Comparison of ENCODE assay signal across 30 cellular contexts in genomic region chr2:206494061-206494460, GRCh38.
"Had no signal": no experiment of that assay in that cellular context is flagged by ENCODE, and none has a peak within 500 bp of the region (broad histone marks: within the 10 kb centered on the region; RNA-seq: fewer than 3 reads in every experiment).

No MANE protein-coding gene starts in this region.

- H3K9me3 ChIP-seq: ascending aorta, breast epithelium, colonic mucosa, gastrocnemius medialis, heart left ventricle had no signal

- H3K4me3 ChIP-seq: ascending aorta, breast epithelium, cardiac muscle cell, colonic mucosa, gastrocnemius medialis, heart left ventricle had no signal

- H3K36me3 ChIP-seq: ascending aorta, breast epithelium, cardiac muscle cell, colonic mucosa, gastrocnemius medialis had no signal

- ATAC-seq: activated naive CD4-positive, alpha-beta T cell treated with anti-CD3 and anti-CD28 coated beads, Interleukin-2, amount 50 U/mL, for 72 hours; activated T-cell treated with anti-CD3 and anti-CD28 coated beads, Interleukin-2, amount 50 U/mL, for 72 hours; esophagus mucosa; gastrocnemius medialis; heart left ventricle; WTC11 had no signal

- DNase-seq: activated CD4-positive, alpha-beta memory T cell treated with anti-CD3 and anti-CD28 coated beads, Interleukin-2, amount 10 ng/mL, durations not matched to agents 7 days and 5 days; activated CD4-positive, alpha-beta T cell treated with anti-CD3 and anti-CD28 coated beads for 1 hour; activated CD4-positive, alpha-beta T cell treated with anti-CD3 and anti-CD28 coated beads for 4 hours; activated CD4-positive, alpha-beta T cell treated with anti-CD3 and anti-CD28 coated beads, Interleukin-2, amount 10 ng/mL, durations not matched to agents 7 days and 5 days; activated CD4-positive, alpha-beta T cell treated with anti-CD3 and anti-CD28 coated beads, Interleukin-2, amount 50 U/mL, for 4 hours; activated CD8-positive, alpha-beta memory T cell treated with anti-CD3 and anti-CD28 coated beads, Interleukin-2, amount 50 U/mL, for 48 hours; activated gamma-delta T cell; activated naive CD4-positive, alpha-beta T cell; activated naive CD4-positive, alpha-beta T cell treated with anti-CD3 and anti-CD28 coated beads, Interleukin-2, amount 10 ng/mL, durations not matched to agents 7 days and 5 days; activated naive CD8-positive, alpha-beta T cell treated with anti-CD3 and anti-CD28 coated beads, Interleukin-2, amount 10 ng/mL, durations not matched to agents 7 days and 5 days; activated T-cell treated with anti-CD3 and anti-CD28 coated beads for 4 hours; activated T-cell treated with anti-CD3 and anti-CD28 coated beads, Interleukin-2, amount 50 U/mL, for 24 hours; activated T-cell treated with anti-CD3 and anti-CD28 coated beads, Interleukin-2, amount 50 U/mL, for 72 hours; central memory CD4-positive, alpha-beta T cell; cerebellar nuclear complex; colonic mucosa; effector CD8-positive, alpha-beta T cell; gastrocnemius medialis; glutamatergic neuron; heart left ventricle; T-helper 2 cell had no signal

- H3K4me1 ChIP-seq: ascending aorta, breast epithelium, colonic mucosa, gastrocnemius medialis, heart left ventricle had no signal

- H3K27me3 ChIP-seq: ascending aorta, breast epithelium, cardiac muscle cell, colonic mucosa, gastrocnemius medialis, heart left ventricle had no signal

- FAIRE-seq: endometrium, endothelial cell of umbilical vein had no signal

- H3K27ac ChIP-seq: ascending aorta, breast epithelium, cardiac muscle cell, colonic mucosa, epithelial cell of prostate, gastrocnemius medialis, heart left ventricle had no signal
